In the genomic region with DNA sequence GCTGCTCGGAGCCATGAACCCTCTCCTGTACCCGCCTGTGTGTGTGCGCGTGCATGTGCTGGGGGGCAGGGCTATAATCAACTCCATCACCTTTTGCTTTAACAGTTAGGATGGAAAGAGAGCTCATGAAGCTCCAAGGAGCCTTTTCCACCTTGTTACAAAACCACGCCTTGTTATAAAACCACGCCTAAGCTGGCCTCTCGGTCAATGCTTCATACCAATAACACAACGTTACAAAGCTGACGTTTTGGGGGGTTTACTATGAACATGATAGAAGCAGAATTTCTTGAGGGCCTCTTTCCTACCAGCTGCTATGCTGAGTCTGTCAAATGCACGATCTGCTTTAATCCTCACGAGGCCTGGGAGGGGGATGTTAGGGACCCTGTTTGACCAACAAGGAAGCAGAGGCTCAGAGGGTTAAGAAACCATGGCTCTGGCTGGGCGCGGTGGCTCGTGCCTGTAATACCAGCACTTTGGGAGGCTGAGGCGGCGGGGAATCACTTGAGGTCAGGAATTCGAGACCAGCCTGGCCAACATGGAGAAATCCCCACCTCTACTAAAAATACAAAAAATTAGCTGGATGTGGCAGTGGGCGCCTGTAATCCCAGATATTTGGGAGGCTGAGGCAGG, we compare ENCODE assay signal across 31 cellular contexts. TPM values are rescaled to one million over a fixed set of nuclear protein-coding genes. Genes with fewer than 3 reads are reported as not detected.
DNase-seq lines count a peak whose midpoint lies in the region; ATAC-seq and TF ChIP-seq lines count a peak whose summit lies in the region.
"Had no signal": no experiment of that assay in that cellular context is flagged by ENCODE, and none has a peak within 500 bp of the region (broad histone marks: within the 10 kb centered on the region; RNA-seq: fewer than 3 reads in every experiment).

No MANE protein-coding gene starts in this region.

- 81 to 92% (median 85%) methylated on average over 18 of the region's 18 CpGs for WGBS in stomach, 5 donors
- 94 to 98% methylated on average over 18 of the region's 18 CpGs for WGBS in body of pancreas, 2 donors

- intact Hi-C loops in colonic mucosa (cut with DNase I) (no loop called here), stomach (cut with DNase I; ENCODE audit: low total_unique reads) (no loop called here), body of pancreas (cut with DNase I) (no loop called here)

- no peak for ATAC-seq in body of pancreas
- ATAC-seq in stimulated activated naive CD8-positive, alpha-beta T cell treated with anti-CD3 and anti-CD28 coated beads, Interleukin-15, Interleukin-2, amounts not matched to agents 100 U/mL and 50 U/mL, for 24 hours, result no peak
- ATAC-seq: activated CD4-positive, CD25-positive, alpha-beta regulatory T cell treated with anti-CD3 and anti-CD28 coated beads, Interleukin-2, amount 50 U/mL, for 24 hours; activated CD8-positive, alpha-beta T cell treated with anti-CD3 and anti-CD28 coated beads, Interleukin-2, amount 10 ng/mL, durations not matched to agents 7 days and 5 days; foreskin keratinocyte; natural killer cell; upper lobe of right lung had no signal

- H3K27me3 ChIP-seq in Peyer's patch, result no peaks in the 10 kb centered on the region
- no peaks in the 10 kb centered on the region for H3K27me3 ChIP-seq in colonic mucosa
- H3K27me3 ChIP-seq in muscle layer of duodenum (ENCODE audit: low read depth, low read length), result no peaks in the 10 kb centered on the region
- H3K27me3 ChIP-seq in stomach, result no peaks in the 10 kb centered on the region
- H3K27me3 ChIP-seq in body of pancreas, result no peaks in the 10 kb centered on the region
- H3K27me3 ChIP-seq: BLaER1, dorsolateral prefrontal cortex, foreskin keratinocyte, upper lobe of right lung had no signal

- DNase-seq in Peyer's patch (no peak), colonic mucosa (peak; percentile 56), stomach (no peak), NCI-H2196 (lab: John Stamatoyannopoulos, UW; ENCODE audit: unreplicated experiment) (no peak), body of pancreas (no peak), GM13977 (ENCODE audit: low spot score) (no peak)
- DNase-seq in stimulated activated naive CD8-positive, alpha-beta T cell treated with anti-CD3 and anti-CD28 coated beads, Interleukin-15, Interleukin-2, amounts not matched to agents 100 U/mL and 50 U/mL, for 24 hours, result no peak
- DNase-seq: ACHN; activated CD8-positive, alpha-beta T cell treated with anti-CD3 and anti-CD28 coated beads, Interleukin-2, amount 10 ng/mL, durations not matched to agents 7 days and 5 days; activated T-cell treated with anti-CD3 and anti-CD28 coated beads, Interleukin-2, amount 50 U/mL, for 1 hour; amniotic stem cell; central memory CD4-positive, alpha-beta T cell; dorsolateral prefrontal cortex; foreskin keratinocyte; islet precursor cell; Karpas-422; natural killer cell; NCI-H187; NCI-H2227 treated with DMSO at 0.1 percent for 48 hours; OCI-M1; SHP77 treated with DMSO at 0.1 percent for 48 hours; stimulated activated CD4-positive, alpha-beta T cell treated with anti-CD3 and anti-CD28 coated beads, Interleukin-2, amount 100 ng/mL, for 48 hours; stimulated activated naive CD4-positive, alpha-beta T cell; SW 1271; upper lobe of right lung had no signal

- peak overlapping the region in 1 of 2 donors; percentile 40 for H3K9ac ChIP-seq in colonic mucosa (ENCODE audit: low read depth in 2 of 2, low read length in 2 of 2)
- H3K9ac ChIP-seq: BLaER1 had no signal

- TF ChIP-seq EP300 in stomach (IDR thresholded peaks at IDR 0.05), result no peak

- TF ChIP-seq CTCF in Peyer's patch (IDR thresholded peaks at IDR 0.05), result no peak
- TF ChIP-seq CTCF in colonic mucosa (IDR thresholded peaks at IDR 0.05), result no peak
- TF ChIP-seq CTCF in stomach (IDR thresholded peaks at IDR 0.05), result no peak
- TF ChIP-seq CTCF in body of pancreas (IDR thresholded peaks at IDR 0.05), result no peak
- no peak for TF ChIP-seq CTCF in GM13977 (IDR thresholded peaks at IDR 0.05; ENCODE audit: extremely low read depth, insufficient read depth, missing control alignments)

- in situ Hi-C loops in GM13977 (cut with MboI; ENCODE audit: low pct_unique_long_range_greater_than_20kb, low sequenced_read_pairs, unreplicated experiment), result no loop called here

- TF ChIP-seq POLR2A in Peyer's patch (IDR thresholded peaks at IDR 0.05) (no peak), stomach (IDR thresholded peaks at IDR 0.05) (no peak), body of pancreas (IDR thresholded peaks at IDR 0.05) (no peak)

- H3K27ac ChIP-seq in Peyer's patch, result peak overlapping the region; percentile 11 to 74 (median 32)
- H3K27ac ChIP-seq in colonic mucosa, result peak overlapping the region; percentile 30
- H3K27ac ChIP-seq in muscle layer of duodenum (ENCODE audit: low read length), result peak overlapping the region; percentile 80
- peak overlapping the region in 4 of 5 donors; percentile 64 to 79 (median 72) for H3K27ac ChIP-seq in stomach
- no peak overlapping the region for H3K27ac ChIP-seq in body of pancreas
- H3K27ac ChIP-seq: BLaER1, foreskin keratinocyte, upper lobe of right lung had no signal

- peaks cover 0 to 89% (median 0%) of the 10 kb centered on the region in 3 donors for H3K36me3 ChIP-seq in Peyer's patch
- peaks cover 16% of the 10 kb centered on the region for H3K36me3 ChIP-seq in colonic mucosa
- peaks cover 67 to 89% of the 10 kb centered on the region in 2 donors for H3K36me3 ChIP-seq in muscle layer of duodenum (ENCODE audit: control insufficient read depth in 1 of 2, insufficient read depth in 2 of 2, low read length in 2 of 2)
- H3K36me3 ChIP-seq in stomach, result peaks cover 83 to 100% (median 100%) of the 10 kb centered on the region in 4 donors
- H3K36me3 ChIP-seq in body of pancreas (replicated peaks in 1 of 2; ENCODE audit: insufficient read depth in 1 of 2, low read depth in 2 of 2), result peaks cover 16 to 56% of the 10 kb centered on the region in 2 donors

- H3K9me3 ChIP-seq in Peyer's patch (no peaks in the 10 kb centered on the region), colonic mucosa (no peaks in the 10 kb centered on the region), muscle layer of duodenum (ENCODE audit: control insufficient read depth in 1 of 2, low read length in 2 of 2) (no peaks in the 10 kb centered on the region), stomach (no peaks in the 10 kb centered on the region), body of pancreas (no peaks in the 10 kb centered on the region)
- H3K9me3 ChIP-seq: BLaER1, upper lobe of right lung had no signal

- H3K4me1 ChIP-seq in Peyer's patch, result peaks cover 0 to 17% (median 5%) of the 10 kb centered on the region in 4 donors
- H3K4me1 ChIP-seq in colonic mucosa, result no peaks in the 10 kb centered on the region
- peaks cover 0 to 34% of the 10 kb centered on the region in 2 donors for H3K4me1 ChIP-seq in muscle layer of duodenum (ENCODE audit: control insufficient read depth in 1 of 2, insufficient read depth in 2 of 2, low read length in 2 of 2)
- peaks cover 0 to 57% (median 26%) of the 10 kb centered on the region in 4 donors for H3K4me1 ChIP-seq in stomach
- H3K4me1 ChIP-seq in body of pancreas, result no peaks in the 10 kb centered on the region
- H3K4me1 ChIP-seq: foreskin keratinocyte, upper lobe of right lung had no signal

- H3K4me3 ChIP-seq in Peyer's patch, result no peak overlapping the region
- H3K4me3 ChIP-seq in colonic mucosa, result no peak overlapping the region
- no peak overlapping the region for H3K4me3 ChIP-seq in muscle layer of duodenum (ENCODE audit: low read depth in 1 of 2, low read length in 2 of 2)
- no peak overlapping the region for H3K4me3 ChIP-seq in stomach
- no peak overlapping the region for H3K4me3 ChIP-seq in body of pancreas
- H3K4me3 ChIP-seq: BLaER1, dorsolateral prefrontal cortex, upper lobe of right lung had no signal

RNA-seq across cellular contexts. Expression of a gene that starts 11.9 kb away (rescaled TPM):
- 10 to 100 TPM in 3 of 4 donors, 1 to 10 TPM in 1; 9.5 to 44.6 (median 24.4) TPM for total RNA-seq in Peyer's patch
- 10 to 100 TPM in 1 of 2 donors, 1 to 10 TPM in 1; 9.3 to 15.0 TPM for total RNA-seq in colonic mucosa
- total RNA-seq in stomach, result 100 to 1,000 TPM in 1 of 5 donors, 10 to 100 TPM in 4; 27.2 to 143 (median 54.8) TPM
- 10 to 100 TPM; 34.5 to 50.4 (median 44.0) TPM for polyA plus RNA-seq in stomach
- total RNA-seq in body of pancreas, result 10 to 100 TPM; 18.7 to 38.6 TPM

RNA-seq across cellular contexts. Expression of a gene that starts 21.3 kb away (rescaled TPM):
- total RNA-seq in Peyer's patch (10 to 100 TPM in 3 of 4 donors, 1 to 10 TPM in 1; 9.6 to 24.8 (median 18.4) TPM), colonic mucosa (1 to 10 TPM; 4.0 to 4.7 TPM), stomach (10 to 100 TPM in 3 of 5 donors, 1 to 10 TPM in 2; 3.6 to 60.8 (median 13.8) TPM), body of pancreas (10 to 100 TPM; 12.5 to 15.3 TPM)
- polyA plus RNA-seq in stomach, result 1 to 10 TPM; 4.3 to 5.0 (median 4.7) TPM

RNA-seq across cellular contexts. Expression of a gene that starts 22.4 kb away (rescaled TPM):
- total RNA-seq in Peyer's patch (100 to 1,000 TPM; 101 to 194 (median 169) TPM), colonic mucosa (100 to 1,000 TPM; 188 to 228 TPM), stomach (100 to 1,000 TPM in 4 of 5 donors, 10 to 100 TPM in 1; 22.2 to 474 (median 130) TPM), body of pancreas (10 to 100 TPM; 31.6 to 79.1 TPM)
- 100 to 1,000 TPM; 490 to 524 (median 492) TPM for polyA plus RNA-seq in stomach

RNA-seq across cellular contexts. Expression of a gene that starts 52.0 kb away (rescaled TPM):
- total RNA-seq in Peyer's patch, result 100 to 1,000 TPM in 2 of 4 donors, 10 to 100 TPM in 2; 59.7 to 104 (median 91.1) TPM
- 10 to 100 TPM; 52.1 to 62.7 TPM for total RNA-seq in colonic mucosa
- total RNA-seq in stomach, result 100 to 1,000 TPM in 2 of 5 donors, 10 to 100 TPM in 3; 28.6 to 235 (median 85.9) TPM
- 10 to 100 TPM; 27.7 to 34.4 (median 31.2) TPM for polyA plus RNA-seq in stomach
- total RNA-seq in body of pancreas, result 10 to 100 TPM; 62.0 to 90.0 TPM

RNA-seq across cellular contexts. Expression of a gene that starts 55.6 kb away (rescaled TPM):
- not detected for total RNA-seq in Peyer's patch
- under 1 TPM in 1 of 2 donors, not detected in 1; 0.24 TPM for total RNA-seq in colonic mucosa
- under 1 TPM in 1 of 5 donors, not detected in 4; 0.37 TPM for total RNA-seq in stomach
- not detected for polyA plus RNA-seq in stomach
- total RNA-seq in body of pancreas, result not detected
- total RNA-seq: activated CD8-positive, alpha-beta T cell treated with anti-CD3 and anti-CD28 coated beads, Interleukin-2, amount 10 ng/mL, durations not matched to agents 7 days and 5 days; foreskin keratinocyte; HFFc6; lung microvascular endothelial cell; posterior vena cava; upper lobe of right lung had no signal
- polyA plus RNA-seq: foreskin keratinocyte had no signal

Comparison
In these comparisons a context has a peak if more than half of its experiments do, and no peak if none do; other contexts are left out.
1. H3K27ac ChIP-seq: peak in Peyer's patch (4 of 4), colonic mucosa (single experiment), muscle layer of duodenum (single experiment) and stomach (4 of 5); none in body of pancreas (0 of 4).